Comparison of ENCODE assay signal across 24 cellular contexts in genomic region chr3:14550651-14551611, GRCh38. TPM values are rescaled to one million over a fixed set of nuclear protein-coding genes. Genes with fewer than 3 reads are reported as not detected.
A peak's percentile ranks its signal among the peaks of the same experiment; 100 is the strongest.
DNase-seq lines count a peak whose midpoint lies in the region; ATAC-seq and TF ChIP-seq lines count a peak whose summit lies in the region.
"Had no signal": no experiment of that assay in that cellular context is flagged by ENCODE, and none has a peak within 500 bp of the region (broad histone marks: within the 10 kb centered on the region; RNA-seq: fewer than 3 reads in every experiment).

No MANE protein-coding gene starts in this region.

- ATAC-seq in Right ventricle myocardium superior (ENCODE audit: poor library complexity): no peak
- no peak for ATAC-seq in HG03342 (IDR thresholded peaks at IDR 0.05; ENCODE audit: unreplicated experiment)
- ATAC-seq: activated T-helper 17 cell treated with anti-CD3 and anti-CD28 coated beads, Interleukin-2, amount 50 U/mL, for 72 hours; natural killer cell treated with Interleukin-12 subunit alpha and Interleukin-12 subunit beta and Interleukin-15 and Interleukin-18, amount 100 ng/mL, for 72 hours had no signal

- H3K27ac ChIP-seq in left ventricle myocardium inferior (replicated peaks) (no peak overlapping the region), WERI-Rb-1 (no peak overlapping the region), skeletal muscle tissue (ENCODE audit: low read depth, low read length) (peak overlapping the region; percentile 33), vagina (no peak overlapping the region)
- H3K27ac ChIP-seq: C4-2B, cardiac muscle cell, heart right ventricle, HL-60, SJSA1, thyroid gland had no signal

- intact Hi-C loops in Right ventricle myocardium superior (cut with DNase I): no loop called here
- intact Hi-C loops in left ventricle myocardium inferior (cut with micrococcal nuclease): no loop called here
- intact Hi-C loops in vagina (cut with DNase I): no loop called here

- no peak overlapping the region for H3K4me3 ChIP-seq in left ventricle myocardium inferior
- no peak overlapping the region for H3K4me3 ChIP-seq in WERI-Rb-1 (ENCODE audit: low read depth, low read length)
- no peak overlapping the region for H3K4me3 ChIP-seq in fibroblast of mammary gland (ENCODE audit: control insufficient read depth, low read depth, low read length)
- H3K4me3 ChIP-seq in skeletal muscle tissue (ENCODE audit: low read length in 3 of 3): peak overlapping the region in 1 of 3 donors; percentile 6
- no peak overlapping the region for H3K4me3 ChIP-seq in vagina
- H3K4me3 ChIP-seq: cardiac muscle cell, heart right ventricle, SJSA1, thyroid gland had no signal

- DNase-seq in Right ventricle myocardium superior: peak; percentile 31
- DNase-seq in left ventricle myocardium inferior: no peak
- peak; percentile 41 for DNase-seq in WERI-Rb-1
- DNase-seq in fibroblast of mammary gland (ENCODE audit: low read depth): peak; percentile 12
- DNase-seq in vagina (ENCODE audit: extremely low spot score in 2 of 2): no peak
- DNase-seq in SIG-M5 treated with dmso at 0.1 percent for 504 hours (lab: John Stamatoyannopoulos, UW; ENCODE audit: unreplicated experiment): no peak
- DNase-seq: effector memory CD4-positive, alpha-beta T cell; GOT3; heart right ventricle; KBM-7; mesendoderm; NCI-H1048; NCI-H2081 treated with DMSO at 0.1 percent for 48 hours; NCI-H524 treated with DMSO at 0.1 percent for 48 hours; thyroid gland had no signal

- TF ChIP-seq CTCF in left ventricle myocardium inferior (IDR thresholded peaks at IDR 0.05; ENCODE audit: borderline replicate concordance) (no peak), WERI-Rb-1 (IDR thresholded peaks at IDR 0.05; ENCODE audit: low read depth, low read length) (no peak), fibroblast of mammary gland (conservative IDR thresholded peaks at IDR 0.05; ENCODE audit: control insufficient read depth, insufficient read depth, low read depth, low read length) (no peak), vagina (IDR thresholded peaks at IDR 0.05) (no peak)

- no peaks in the 10 kb centered on the region for H3K9me3 ChIP-seq in left ventricle myocardium inferior (replicated peaks)
- H3K9me3 ChIP-seq in WERI-Rb-1 (ENCODE audit: severe bottlenecking): no peaks in the 10 kb centered on the region
- H3K9me3 ChIP-seq in skeletal muscle tissue (ENCODE audit: control insufficient read depth in 3 of 3, low read length in 3 of 3): no peaks in the 10 kb centered on the region
- H3K9me3 ChIP-seq in vagina: no peaks in the 10 kb centered on the region
- H3K9me3 ChIP-seq: heart right ventricle, SJSA1, thyroid gland had no signal

- H3K27me3 ChIP-seq in left ventricle myocardium inferior (ENCODE audit: low read depth): peaks cover 18% of the 10 kb centered on the region
- H3K27me3 ChIP-seq in WERI-Rb-1 (ENCODE audit: insufficient read depth, low read depth, severe bottlenecking): no peaks in the 10 kb centered on the region
- no peaks in the 10 kb centered on the region for H3K27me3 ChIP-seq in skeletal muscle tissue (ENCODE audit: control insufficient read depth in 3 of 3, insufficient read depth in 3 of 3, low read length in 3 of 3)
- H3K27me3 ChIP-seq in vagina: no peaks in the 10 kb centered on the region
- H3K27me3 ChIP-seq: cardiac muscle cell, SJSA1, thyroid gland had no signal

- H3K36me3 ChIP-seq in left ventricle myocardium inferior: no peaks in the 10 kb centered on the region
- H3K36me3 ChIP-seq in WERI-Rb-1: no peaks in the 10 kb centered on the region
- H3K36me3 ChIP-seq in skeletal muscle tissue (ENCODE audit: control insufficient read depth in 3 of 3, insufficient read depth in 3 of 3, low read length in 3 of 3): no peaks in the 10 kb centered on the region
- no peaks in the 10 kb centered on the region for H3K36me3 ChIP-seq in vagina
- H3K36me3 ChIP-seq: cardiac muscle cell, heart right ventricle, SJSA1, thyroid gland had no signal

- no peak for TF ChIP-seq POLR2A in vagina (IDR thresholded peaks at IDR 0.05)

- peak overlapping the region in 2 of 3 donors; percentile 25 to 35 for H3K9ac ChIP-seq in skeletal muscle tissue (ENCODE audit: low read depth in 1 of 3, low read length in 3 of 3)

- H3K4me1 ChIP-seq in left ventricle myocardium inferior: peaks cover 33% of the 10 kb centered on the region
- H3K4me1 ChIP-seq in skeletal muscle tissue (ENCODE audit: control insufficient read depth in 3 of 3, insufficient read depth in 3 of 3, low read length in 3 of 3): peaks cover 29 to 38% (median 37%) of the 10 kb centered on the region in 3 donors
- H3K4me1 ChIP-seq in vagina: peaks cover 17% of the 10 kb centered on the region

RNA-seq across cellular contexts. Expression of gene GRIP2, which starts 10.8 kb away (rescaled TPM):
- 40.1 TPM for total RNA-seq in Right ventricle myocardium superior
- 59.1 TPM for total RNA-seq in left ventricle myocardium inferior
- 8.9 TPM for total RNA-seq in skeletal muscle tissue
- total RNA-seq in vagina: 0.98 TPM
- total RNA-seq: natural killer cell treated with Interleukin-12 subunit alpha and Interleukin-12 subunit beta and Interleukin-15 and Interleukin-18, amount 100 ng/mL, for 72 hours; pulmonary artery endothelial cell had no signal

Comparison
In these comparisons a context has a peak if more than half of its experiments do, and no peak if none do; other contexts are left out.
1. DNase-seq: peak in Right ventricle myocardium superior (single experiment), WERI-Rb-1 (single experiment) and fibroblast of mammary gland (single experiment); none in left ventricle myocardium inferior (single experiment), vagina (0 of 2) and SIG-M5 treated with dmso at 0.1 percent for 504 hours (single experiment).